Comparison of ENCODE assay signal across 1 cellular context in the genomic region with DNA sequence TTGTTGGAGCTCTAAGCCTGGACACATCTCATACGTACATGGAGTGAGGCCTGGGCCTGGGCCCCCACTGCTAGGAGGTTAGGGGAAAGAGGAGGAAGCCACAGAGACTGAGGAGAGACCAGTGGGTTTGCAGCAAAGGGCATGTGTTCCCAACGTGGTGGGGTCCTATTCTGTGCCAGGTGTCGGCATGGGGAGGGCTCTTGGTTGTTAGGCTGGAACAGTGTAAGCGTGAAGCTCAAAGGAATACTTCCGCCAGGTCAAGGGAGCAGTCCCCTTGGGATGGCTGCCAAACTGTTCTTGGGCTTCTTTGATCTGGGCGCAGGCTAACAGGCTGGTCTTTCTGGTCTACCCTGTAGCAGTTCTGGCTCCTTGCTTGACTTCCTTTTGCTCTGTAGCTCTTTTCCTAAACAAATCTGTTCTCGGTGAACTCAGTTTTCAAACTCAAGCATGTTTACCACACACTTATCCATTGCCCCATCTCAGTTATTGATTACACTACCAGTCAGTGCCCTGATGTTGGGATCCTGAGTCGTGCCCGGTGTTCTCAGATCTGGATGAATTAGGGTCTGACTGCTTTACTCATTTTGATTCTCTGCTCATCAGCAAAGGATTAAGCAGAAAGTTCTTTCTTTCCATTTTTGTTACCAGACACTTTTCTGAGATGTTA.
TF ChIP-seq lines count a peak whose summit lies in the region.

No MANE protein-coding gene starts in this region.

TF ChIP-seq in H1, 55 proteins besides CTCF, POLR2A, EP300 and RAD21 (continued from another document):
- no peak for TF ChIP-seq PHF8 (conservative IDR thresholded peaks at IDR 0.05; ENCODE audit: low read depth, low read length)
